In the genomic region with DNA sequence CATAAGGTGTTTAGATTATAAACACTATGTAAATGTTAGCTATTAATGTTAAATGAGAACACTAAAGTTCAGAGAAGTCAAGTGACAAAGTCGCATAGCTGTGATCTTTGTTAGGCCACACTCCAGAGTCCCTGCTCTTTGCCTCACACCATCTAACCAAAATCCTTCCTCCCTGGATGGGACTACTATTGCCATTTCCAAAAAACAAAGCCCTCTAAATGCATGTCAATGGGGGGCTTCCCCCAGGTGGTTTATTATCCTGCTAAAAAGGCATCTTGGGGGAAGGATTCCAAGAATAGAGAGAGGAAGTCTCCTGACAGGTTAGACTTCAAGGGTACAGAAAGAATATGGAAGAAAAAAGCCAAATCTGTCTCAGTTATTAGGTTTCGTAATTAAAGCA, we compare ENCODE assay signal across 26 cellular contexts. TPM values are rescaled to one million over a fixed set of nuclear protein-coding genes. Genes with fewer than 3 reads are reported as not detected.
"Had no signal": no experiment of that assay in that cellular context is flagged by ENCODE, and none has a peak within 500 bp of the region (broad histone marks: within the 10 kb centered on the region; RNA-seq: fewer than 3 reads in every experiment).

No MANE protein-coding gene starts in this region.

- H3K9me3 Mint-ChIP-seq: activated CD4-positive, alpha-beta T cell treated with anti-CD3 and anti-CD28 coated beads, Interleukin-2, amount 10 ng/mL, durations not matched to agents 24 days and 14 days; activated CD8-positive, alpha-beta T cell treated with anti-CD3 and anti-CD28 coated beads for 36 hours; activated naive CD4-positive, alpha-beta T cell treated with anti-CD3 and anti-CD28 coated beads, Interleukin-2, amount 50 U/mL, for 72 hours; dendritic cell treated with granulocyte-macrophage colony-stimulating factor and Interleukin-4, amounts not matched to agents 40 ng/mL and 50 ng/mL, for 4 days; natural killer cell treated with Interleukin-12 subunit alpha and Interleukin-12 subunit beta and Interleukin-15 and Interleukin-18, amount 100 ng/mL, for 72 hours had no signal

- H3K27me3 ChIP-seq: ascending aorta had no signal

- H3K4me1 ChIP-seq: ascending aorta, upper lobe of right lung had no signal

- H3K9me3 ChIP-seq: ascending aorta, heart right ventricle, thoracic aorta, upper lobe of right lung had no signal

- H3K27ac Mint-ChIP-seq: activated CD4-positive, alpha-beta T cell treated with anti-CD3 and anti-CD28 coated beads, Interleukin-2, amount 10 ng/mL, durations not matched to agents 24 days and 14 days; activated CD8-positive, alpha-beta memory T cell treated with anti-CD3 and anti-CD28 coated beads, Interleukin-2, amount 10 ng/mL, durations not matched to agents 7 days and 5 days; activated CD8-positive, alpha-beta T cell treated with anti-CD3 and anti-CD28 coated beads for 36 hours; activated naive CD4-positive, alpha-beta T cell treated with anti-CD3 and anti-CD28 coated beads, Interleukin-2, amount 50 U/mL, for 72 hours; natural killer cell treated with Interleukin-12 subunit alpha and Interleukin-12 subunit beta and Interleukin-15 and Interleukin-18, amount 100 ng/mL, for 72 hours had no signal

- H3K4me3 ChIP-seq: ascending aorta, heart right ventricle, thoracic aorta, upper lobe of right lung had no signal

- H3K4me3 Mint-ChIP-seq: activated CD4-positive, alpha-beta T cell treated with anti-CD3 and anti-CD28 coated beads, Interleukin-2, amount 10 ng/mL, durations not matched to agents 24 days and 14 days; activated CD8-positive, alpha-beta memory T cell treated with anti-CD3 and anti-CD28 coated beads, Interleukin-2, amount 10 ng/mL, durations not matched to agents 7 days and 5 days; activated CD8-positive, alpha-beta T cell treated with anti-CD3 and anti-CD28 coated beads for 36 hours; dendritic cell treated with granulocyte-macrophage colony-stimulating factor and Interleukin-4, amounts not matched to agents 40 ng/mL and 50 ng/mL, for 4 days; natural killer cell treated with Interleukin-12 subunit alpha and Interleukin-12 subunit beta and Interleukin-15 and Interleukin-18, amount 100 ng/mL, for 72 hours had no signal

- H3K27me3 Mint-ChIP-seq: dendritic cell treated with granulocyte-macrophage colony-stimulating factor and Interleukin-4, amounts not matched to agents 40 ng/mL and 50 ng/mL, for 4 days had no signal

- H3K27ac ChIP-seq: ascending aorta, brain microvascular endothelial cell, heart right ventricle, thoracic aorta, upper lobe of right lung had no signal

- H3K36me3 ChIP-seq: ascending aorta, brain microvascular endothelial cell, heart right ventricle, thoracic aorta, upper lobe of right lung had no signal

- DNase-seq: activated CD4-positive, alpha-beta T cell treated with anti-CD3 and anti-CD28 coated beads, Interleukin-2, amount 10 ng/mL, durations not matched to agents 24 days and 14 days; activated CD8-positive, alpha-beta memory T cell treated with anti-CD3 and anti-CD28 coated beads, Interleukin-2, amount 10 ng/mL, durations not matched to agents 7 days and 5 days; activated CD8-positive, alpha-beta T cell treated with anti-CD3 and anti-CD28 coated beads for 36 hours; activated gamma-delta T cell treated with Interleukin-2 at 50 U/mL for 16 hours; activated T-cell treated with anti-CD3 and anti-CD28 coated beads for 4 hours; brain microvascular endothelial cell; caudate nucleus; effector CD4-positive, alpha-beta T cell; erythroblast; foreskin fibroblast; heart right ventricle; islet precursor cell; left cardiac atrium; occipital lobe; small intestine; stimulated activated CD4-positive, alpha-beta T cell treated with anti-CD3 and anti-CD28 coated beads, Interleukin-2, amount 100 ng/mL, for 48 hours; stimulated activated naive CD4-positive, alpha-beta T cell; upper lobe of right lung had no signal

- H3K36me3 Mint-ChIP-seq: activated CD8-positive, alpha-beta memory T cell treated with anti-CD3 and anti-CD28 coated beads, Interleukin-2, amount 10 ng/mL, durations not matched to agents 7 days and 5 days; activated naive CD4-positive, alpha-beta T cell treated with anti-CD3 and anti-CD28 coated beads, Interleukin-2, amount 50 U/mL, for 72 hours; natural killer cell treated with Interleukin-12 subunit alpha and Interleukin-12 subunit beta and Interleukin-15 and Interleukin-18, amount 100 ng/mL, for 72 hours had no signal

- ATAC-seq: activated CD4-positive, CD25-positive, alpha-beta regulatory T cell treated with anti-CD3 and anti-CD28 coated beads, Interleukin-2, amount 50 U/mL, for 24 hours; activated CD8-positive, alpha-beta memory T cell treated with anti-CD3 and anti-CD28 coated beads, Interleukin-2, amount 10 ng/mL, durations not matched to agents 7 days and 5 days; activated CD8-positive, alpha-beta T cell treated with anti-CD3 and anti-CD28 coated beads for 36 hours; activated naive CD4-positive, alpha-beta T cell treated with anti-CD3 and anti-CD28 coated beads, Interleukin-2, amount 50 U/mL, for 72 hours; heart right ventricle; left cardiac atrium; natural killer cell treated with Interleukin-12 subunit alpha and Interleukin-12 subunit beta and Interleukin-15 and Interleukin-18, amount 100 ng/mL, for 72 hours; sciatic nerve; upper lobe of right lung had no signal

RNA-seq across cellular contexts. Expression of a gene that starts 16.2 kb away (rescaled TPM):
- total RNA-seq: activated CD4-positive, alpha-beta T cell treated with anti-CD3 and anti-CD28 coated beads, Interleukin-2, amount 10 ng/mL, durations not matched to agents 24 days and 14 days; activated CD8-positive, alpha-beta memory T cell treated with anti-CD3 and anti-CD28 coated beads, Interleukin-2, amount 10 ng/mL, durations not matched to agents 7 days and 5 days; activated CD8-positive, alpha-beta T cell treated with anti-CD3 and anti-CD28 coated beads for 36 hours; activated naive CD4-positive, alpha-beta T cell treated with anti-CD3 and anti-CD28 coated beads, Interleukin-2, amount 50 U/mL, for 72 hours; natural killer cell treated with Interleukin-12 subunit alpha and Interleukin-12 subunit beta and Interleukin-15 and Interleukin-18, amount 100 ng/mL, for 72 hours; T-helper 2 cell treated with Interferon-gamma antibody and Interleukin-4, amounts not matched to agents 100 ng/mL and 5 ng/mL, for 36 hours had no signal
